9 cellular contexts compared by ENCODE assay signal in genomic region chr11:103601230-103601846, GRCh38.
A peak's percentile ranks its signal among the peaks of the same experiment; 100 is the strongest.
DNase-seq lines count a peak whose midpoint lies in the region; ATAC-seq and TF ChIP-seq lines count a peak whose summit lies in the region.
"Had no signal": no experiment of that assay in that cellular context is flagged by ENCODE, and none has a peak within 500 bp of the region (broad histone marks: within the 10 kb centered on the region; RNA-seq: fewer than 3 reads in every experiment).

No MANE protein-coding gene starts in this region.

- H3K27me3 Mint-ChIP-seq in WTC11 (ENCODE audit: low read depth), result no peaks in the 10 kb centered on the region

- CTCF ChIA-PET in WTC11 (lab: Charles Lee), result interaction anchor here (0.6 to 1.8 kb wide), 14 partner anchors 8 to 1101 kb away, joined by 3 to 8 read pairs (median 3); no protein-coding TSS in a partner anchor

- POLR2A ChIA-PET in WTC11 (lab: Charles Lee), result no interaction called here

- TF ChIP-seq CTCF in WTC11 (IDR thresholded peaks at IDR 0.05) (peak; percentile 82), gastroesophageal sphincter (IDR thresholded peaks at IDR 0.05) (peak; percentile 42 to 64 (median 44)), psoas muscle (IDR thresholded peaks at IDR 0.05) (peak; percentile 85)

- H3K4me1 ChIP-seq in gastroesophageal sphincter (no peaks in the 10 kb centered on the region), psoas muscle (no peaks in the 10 kb centered on the region)

- peak; percentile 99 for ATAC-seq in GM19455 (IDR thresholded peaks at IDR 0.05; ENCODE audit: unreplicated experiment)
- ATAC-seq in HG03354 (IDR thresholded peaks at IDR 0.05; ENCODE audit: poor library complexity, severe bottlenecking, unreplicated experiment), result peak; percentile 98
- ATAC-seq in WTC11, result peak; percentile 99
- ATAC-seq in gastroesophageal sphincter, result no peak
- ATAC-seq in psoas muscle, result peak; percentile 72 to 85 (median 75)

- TF ChIP-seq EP300 in gastroesophageal sphincter (IDR thresholded peaks at IDR 0.05), result no peak

- H3K4me3 ChIP-seq in gastroesophageal sphincter, result no peak overlapping the region
- no peak overlapping the region for H3K4me3 ChIP-seq in psoas muscle

- intact Hi-C loops in psoas muscle (cut with DNase I), result loop anchor here (5.0 kb wide), 2 partner anchors 274 to 399 kb away; no protein-coding TSS in a partner anchor

- DNase-seq in ELF-1 (ENCODE audit: low read depth, low spot score) (peak; percentile 66), NCI-H345 (lab: John Stamatoyannopoulos, UW) (peak; percentile 45), WTC11 (ENCODE audit: low spot score) (peak; percentile 48), psoas muscle (no peak), activated gamma-delta T cell (lab: John Stamatoyannopoulos, UW) (no peak)

- H3K9me3 Mint-ChIP-seq in WTC11, result peaks cover 4% of the 10 kb centered on the region
- H3K9me3 Mint-ChIP-seq: activated naive CD4-positive, alpha-beta T cell treated with anti-CD3 and anti-CD28 coated beads, Interleukin-2, amount 50 U/mL, for 24 hours had no signal

- H3K27ac ChIP-seq in gastroesophageal sphincter (no peak overlapping the region), psoas muscle (no peak overlapping the region)

- H3K9me3 ChIP-seq in gastroesophageal sphincter (no peaks in the 10 kb centered on the region), psoas muscle (no peaks in the 10 kb centered on the region)

- H3K36me3 Mint-ChIP-seq in WTC11, result no peaks in the 10 kb centered on the region
- H3K36me3 Mint-ChIP-seq: activated naive CD4-positive, alpha-beta T cell treated with anti-CD3 and anti-CD28 coated beads, Interleukin-2, amount 50 U/mL, for 24 hours had no signal

- TF ChIP-seq POLR2A in gastroesophageal sphincter (IDR thresholded peaks at IDR 0.05), result no peak

- 76% methylated on average over 2 to 3 of the region's 3 CpGs for WGBS in gastroesophageal sphincter (ENCODE audit: low coverage in 1 of 2), 2 donors
- 62 to 66% (median 64%) methylated on average over 3 of the region's 3 CpGs for WGBS in psoas muscle, 3 donors

- no peaks in the 10 kb centered on the region for H3K4me1 Mint-ChIP-seq in WTC11
- H3K4me1 Mint-ChIP-seq: activated naive CD4-positive, alpha-beta T cell treated with anti-CD3 and anti-CD28 coated beads, Interleukin-2, amount 50 U/mL, for 24 hours had no signal

- H3K27me3 ChIP-seq in gastroesophageal sphincter (no peaks in the 10 kb centered on the region), psoas muscle (ENCODE audit: insufficient read depth in 3 of 3, low read length in 2 of 3) (no peaks in the 10 kb centered on the region)

- H3K27ac Mint-ChIP-seq in WTC11, result no peak overlapping the region
- H3K27ac Mint-ChIP-seq: activated naive CD4-positive, alpha-beta T cell treated with anti-CD3 and anti-CD28 coated beads, Interleukin-2, amount 50 U/mL, for 24 hours had no signal

- no peaks in the 10 kb centered on the region for H3K36me3 ChIP-seq in gastroesophageal sphincter
- no peaks in the 10 kb centered on the region for H3K36me3 ChIP-seq in psoas muscle (ENCODE audit: insufficient read depth in 1 of 2, low read depth in 1 of 2)

- no peak overlapping the region for H3K4me3 Mint-ChIP-seq in WTC11
- H3K4me3 Mint-ChIP-seq: activated naive CD4-positive, alpha-beta T cell treated with anti-CD3 and anti-CD28 coated beads, Interleukin-2, amount 50 U/mL, for 24 hours had no signal

TF ChIP-seq in WTC11, 78 proteins besides CTCF, POLR2A, EP300 and RAD21:
- TF ChIP-seq FOXP4 (CRISPR knock-in tag; IDR thresholded peaks at IDR 0.05), result no peak
- TF ChIP-seq, protein P1, sequence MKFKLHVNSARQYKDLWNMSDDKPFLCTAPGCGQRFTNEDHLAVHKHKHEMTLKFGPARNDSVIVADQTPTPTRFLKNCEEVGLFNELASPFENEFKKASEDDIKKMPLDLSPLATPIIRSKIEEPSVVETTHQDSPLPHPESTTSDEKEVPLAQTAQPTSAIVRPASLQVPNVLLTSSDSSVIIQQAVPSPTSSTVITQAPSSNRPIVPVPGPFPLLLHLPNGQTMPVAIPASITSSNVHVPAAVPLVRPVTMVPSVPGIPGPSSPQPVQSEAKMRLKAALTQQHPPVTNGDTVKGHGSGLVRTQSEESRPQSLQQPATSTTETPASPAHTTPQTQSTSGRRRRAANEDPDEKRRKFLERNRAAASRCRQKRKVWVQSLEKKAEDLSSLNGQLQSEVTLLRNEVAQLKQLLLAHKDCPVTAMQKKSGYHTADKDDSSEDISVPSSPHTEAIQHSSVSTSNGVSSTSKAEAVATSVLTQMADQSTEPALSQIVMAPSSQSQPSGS (CRISPR knock-in tag; IDR thresholded peaks at IDR 0.05; ENCODE audit: borderline replicate concordance, low read depth), result no peak
- no peak for TF ChIP-seq ZNF425 (CRISPR knock-in tag; conservative IDR thresholded peaks at IDR 0.05)
- TF ChIP-seq, protein P2, sequence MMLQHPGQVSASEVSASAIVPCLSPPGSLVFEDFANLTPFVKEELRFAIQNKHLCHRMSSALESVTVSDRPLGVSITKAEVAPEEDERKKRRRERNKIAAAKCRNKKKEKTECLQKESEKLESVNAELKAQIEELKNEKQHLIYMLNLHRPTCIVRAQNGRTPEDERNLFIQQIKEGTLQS (CRISPR knock-in tag; conservative IDR thresholded peaks at IDR 0.05), result no peak
- TF ChIP-seq, protein P3, sequence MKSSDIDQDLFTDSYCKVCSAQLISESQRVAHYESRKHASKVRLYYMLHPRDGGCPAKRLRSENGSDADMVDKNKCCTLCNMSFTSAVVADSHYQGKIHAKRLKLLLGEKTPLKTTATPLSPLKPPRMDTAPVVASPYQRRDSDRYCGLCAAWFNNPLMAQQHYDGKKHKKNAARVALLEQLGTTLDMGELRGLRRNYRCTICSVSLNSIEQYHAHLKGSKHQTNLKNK (CRISPR knock-in tag; IDR thresholded peaks at IDR 0.05), result no peak
- no peak for TF ChIP-seq ZNF671 (CRISPR knock-in tag; IDR thresholded peaks at IDR 0.05)
- no peak for TF ChIP-seq OVOL2 (CRISPR knock-in tag; IDR thresholded peaks at IDR 0.05; ENCODE audit: borderline replicate concordance)
- TF ChIP-seq SOX15 (CRISPR knock-in tag; IDR thresholded peaks at IDR 0.05), result no peak
- no peak for TF ChIP-seq SP1 (CRISPR knock-in tag; conservative IDR thresholded peaks at IDR 0.05)
- no peak for TF ChIP-seq GTF2I (CRISPR knock-in tag; conservative IDR thresholded peaks at IDR 0.05)
- TF ChIP-seq ZNF396 (CRISPR knock-in tag; IDR thresholded peaks at IDR 0.05; ENCODE audit: borderline replicate concordance), result no peak
- no peak for TF ChIP-seq FOXK1 (CRISPR knock-in tag; IDR thresholded peaks at IDR 0.05)
- no peak for TF ChIP-seq JUN (CRISPR knock-in tag; IDR thresholded peaks at IDR 0.05)
- TF ChIP-seq, protein P4, sequence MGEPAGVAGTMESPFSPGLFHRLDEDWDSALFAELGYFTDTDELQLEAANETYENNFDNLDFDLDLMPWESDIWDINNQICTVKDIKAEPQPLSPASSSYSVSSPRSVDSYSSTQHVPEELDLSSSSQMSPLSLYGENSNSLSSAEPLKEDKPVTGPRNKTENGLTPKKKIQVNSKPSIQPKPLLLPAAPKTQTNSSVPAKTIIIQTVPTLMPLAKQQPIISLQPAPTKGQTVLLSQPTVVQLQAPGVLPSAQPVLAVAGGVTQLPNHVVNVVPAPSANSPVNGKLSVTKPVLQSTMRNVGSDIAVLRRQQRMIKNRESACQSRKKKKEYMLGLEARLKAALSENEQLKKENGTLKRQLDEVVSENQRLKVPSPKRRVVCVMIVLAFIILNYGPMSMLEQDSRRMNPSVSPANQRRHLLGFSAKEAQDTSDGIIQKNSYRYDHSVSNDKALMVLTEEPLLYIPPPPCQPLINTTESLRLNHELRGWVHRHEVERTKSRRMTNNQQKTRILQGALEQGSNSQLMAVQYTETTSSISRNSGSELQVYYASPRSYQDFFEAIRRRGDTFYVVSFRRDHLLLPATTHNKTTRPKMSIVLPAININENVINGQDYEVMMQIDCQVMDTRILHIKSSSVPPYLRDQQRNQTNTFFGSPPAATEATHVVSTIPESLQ (CRISPR knock-in tag; IDR thresholded peaks at IDR 0.05), result no peak
- TF ChIP-seq NR1H2 (CRISPR knock-in tag; IDR thresholded peaks at IDR 0.05), result no peak

Comparison
In these comparisons a context has a peak if more than half of its experiments do, and no peak if none do; other contexts are left out.
1. DNase-seq: peak in ELF-1 (single experiment), NCI-H345 (single experiment) and WTC11 (single experiment); none in psoas muscle (0 of 2) and activated gamma-delta T cell (single experiment).
2. Peak in every context shown above with its lines, with median percentiles within 50 percentile points of each other: CTCF ChIP-seq.